Comparison of ENCODE assay signal across 1 cellular context in genomic region chr18:63789327-63789726, GRCh38.
TF ChIP-seq lines count a peak whose summit lies in the region.

No MANE protein-coding gene starts in this region.

TF ChIP-seq in IMR-90, 13 proteins besides CTCF, POLR2A, EP300 and RAD21:
- TF ChIP-seq SMC3 (IDR thresholded peaks at IDR 0.05; ENCODE audit: low read depth, low read length) (no peak), RFX5 (IDR thresholded peaks at IDR 0.05; ENCODE audit: low read depth, low read length) (peak; percentile 68), ELK1 (IDR thresholded peaks at IDR 0.05; ENCODE audit: borderline replicate concordance, low read depth, low read length) (no peak), RCOR1 (IDR thresholded peaks at IDR 0.05; ENCODE audit: insufficient replicate concordance, low read length) (no peak), MXI1 (IDR thresholded peaks at IDR 0.05; ENCODE audit: borderline replicate concordance, low read depth, low read length) (no peak), NFE2L2 (IDR thresholded peaks at IDR 0.05; ENCODE audit: low read depth, low read length) (no peak), USF2 (IDR thresholded peaks at IDR 0.05; ENCODE audit: low read depth, low read length) (no peak), FOS (IDR thresholded peaks at IDR 0.05; ENCODE audit: low read depth, low read length) (no peak)
